In the genomic region with DNA sequence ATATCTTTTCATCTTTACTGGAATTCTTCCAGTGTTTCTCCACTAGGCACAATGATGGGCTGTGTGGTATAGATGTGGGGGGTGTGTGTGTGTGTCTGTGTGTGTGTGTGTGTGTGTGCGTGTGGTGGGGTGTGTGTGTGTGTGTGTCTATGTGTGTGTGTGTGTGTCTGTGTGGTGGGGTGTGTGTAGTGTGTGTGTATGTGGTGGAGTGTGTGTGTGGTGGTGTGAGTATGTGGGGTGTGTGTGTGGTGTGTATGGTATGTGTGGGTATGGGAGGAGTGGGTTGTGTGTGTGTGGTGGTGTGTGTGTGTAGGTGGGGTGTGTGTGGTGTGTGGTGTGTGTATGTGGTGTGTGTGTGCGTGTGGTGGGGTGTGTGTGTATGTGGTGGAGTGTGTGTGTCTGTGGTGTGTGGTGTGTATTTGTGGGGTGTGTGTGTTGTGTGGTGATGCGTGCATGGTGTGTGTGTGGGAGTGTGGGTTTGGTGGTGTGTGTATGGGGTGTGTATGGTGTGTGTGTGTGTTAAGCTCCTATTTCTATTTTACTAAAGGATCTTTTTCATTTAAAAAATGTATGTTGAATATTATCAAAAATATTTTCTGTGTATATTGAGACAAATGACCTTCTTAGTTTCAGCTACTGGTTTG, we compare ENCODE assay signal across 24 cellular contexts.
DNase-seq lines count a peak whose midpoint lies in the region; ATAC-seq, FAIRE-seq and TF ChIP-seq lines count a peak whose summit lies in the region.
"Had no signal": no experiment of that assay in that cellular context is flagged by ENCODE, and none has a peak within 500 bp of the region (broad histone marks: within the 10 kb centered on the region; RNA-seq: fewer than 3 reads in every experiment).

No MANE protein-coding gene starts in this region.

- H3K79me2 ChIP-seq in H9 (ENCODE audit: insufficient read depth, low read length), result no peaks in the 10 kb centered on the region

- H2BK15ac ChIP-seq in H9 (ENCODE audit: low read depth, low read length) (no peak overlapping the region), IMR-90 (ENCODE audit: low read depth, low read length) (no peak overlapping the region; the same call in 2 of the 3 replicates)

- no peaks in the 10 kb centered on the region for H3K36me3 Mint-ChIP-seq in H9 (ENCODE audit: insufficient read depth in 1 of 3, low read depth in 3 of 3)
- no peaks in the 10 kb centered on the region for H3K36me3 Mint-ChIP-seq in mesothelial cell of epicardium
- H3K36me3 Mint-ChIP-seq: activated naive CD4-positive, alpha-beta T cell treated with anti-CD3 and anti-CD28 coated beads, Interleukin-2, amount 10 ng/mL, durations not matched to agents 7 days and 5 days had no signal

- no peak overlapping the region for H3K27ac ChIP-seq in H9 (ENCODE audit: insufficient read length, low read depth, low read length)
- H3K27ac ChIP-seq in IMR-90 (ENCODE audit: insufficient read depth, low read length), result no peak overlapping the region
- H3K27ac ChIP-seq: breast epithelium, colonic mucosa had no signal

- H3K23ac ChIP-seq in H9 (ENCODE audit: insufficient read length, low read depth, low read length) (no peak overlapping the region), IMR-90 (ENCODE audit: low read depth, low read length) (no peak overlapping the region; the same call in 1 of the 2 replicates)

- TF ChIP-seq CTCF in H9 (conservative IDR thresholded peaks at IDR 0.05) (no peak), IMR-90 (conservative IDR thresholded peaks at IDR 0.05; ENCODE audit: low read depth, low read length) (no peak), mesothelial cell of epicardium (IDR thresholded peaks at IDR 0.05; ENCODE audit: unreplicated experiment) (no peak)

- H2BK5ac ChIP-seq in H9 (ENCODE audit: insufficient read length, low read length) (no peak overlapping the region), IMR-90 (ENCODE audit: low read depth, low read length, poor library complexity, severe bottlenecking) (peak overlapping the region; percentile 95)

- no peak overlapping the region for H3K4ac ChIP-seq in H9 (ENCODE audit: low read depth, low read length)
- peak overlapping the region; percentile 40; the same call in 1 of the 2 replicates for H3K4ac ChIP-seq in IMR-90 (ENCODE audit: low read depth, low read length)

- intact Hi-C loops in IMR-90 (cut with micrococcal nuclease), result no loop called here

- WGBS in H9 (ENCODE audit: extremely low coverage, insufficient read length, low lambda C conversion rate), result 100% methylated on average over 2 of the region's 3 CpGs
- no CpG with 5 or more reads among the region's 3 CpGs for WGBS in IMR-90 (ENCODE audit: extremely low coverage in 2 of 2, insufficient read length in 1 of 2), 2 experiments

- H3K4me3 Mint-ChIP-seq in H9, result no peak overlapping the region
- no peak overlapping the region for H3K4me3 Mint-ChIP-seq in mesothelial cell of epicardium
- H3K4me3 Mint-ChIP-seq: activated CD4-positive, alpha-beta T cell treated with anti-CD3 and anti-CD28 coated beads for 36 hours; activated naive CD4-positive, alpha-beta T cell treated with anti-CD3 and anti-CD28 coated beads, Interleukin-2, amount 10 ng/mL, durations not matched to agents 7 days and 5 days; effector memory CD8-positive, alpha-beta T cell had no signal

- TF ChIP-seq RAD21 in IMR-90 (IDR thresholded peaks at IDR 0.05; ENCODE audit: low read length), result no peak

- H3K4me2 ChIP-seq in H9 (ENCODE audit: insufficient read depth, insufficient read length, low read length), result no peak overlapping the region
- no peak overlapping the region for H3K4me2 ChIP-seq in IMR-90 (ENCODE audit: low read depth, low read length)

- H3K23me2 ChIP-seq in H9 (ENCODE audit: insufficient read length, low read depth, low read length, poor library complexity, severe bottlenecking), result no peaks in the 10 kb centered on the region

- H3K9me3 Mint-ChIP-seq in H9 (peaks cover 0 to 3% of the 10 kb centered on the region in 2 experiments; a peak in 1 of 5 replicates), mesothelial cell of epicardium (no peaks in the 10 kb centered on the region)
- H3K9me3 Mint-ChIP-seq: activated naive CD4-positive, alpha-beta T cell treated with anti-CD3 and anti-CD28 coated beads, Interleukin-2, amount 10 ng/mL, durations not matched to agents 7 days and 5 days; effector memory CD8-positive, alpha-beta T cell had no signal

- no peak overlapping the region for H3T11ph ChIP-seq in H9 (ENCODE audit: low read length)

- no peak overlapping the region for H2BK20ac ChIP-seq in H9 (ENCODE audit: low read depth, low read length, poor library complexity, severe bottlenecking)
- peak overlapping the region; percentile 58; the same call in 1 of the 2 replicates for H2BK20ac ChIP-seq in IMR-90 (ENCODE audit: low read depth, low read length)

- no TSS peak for BruUV-seq in IMR-90 (replicated peaks; lab: Mats Ljungman, UMichigan)

- DNase-seq in GM12891 (ENCODE audit: insufficient read length, low spot score) (no peak), H9 (no peak), IMR-90 (no peak), mesothelial cell of epicardium (ENCODE audit: low spot score in 2 of 2, unreplicated experiment in 2 of 2) (no peak), NCI-H1694 (lab: John Stamatoyannopoulos, UW) (no peak), NCI-H1105 (lab: John Stamatoyannopoulos, UW) (no peak)
- DNase-seq: activated CD4-positive, alpha-beta T cell treated with anti-CD3 and anti-CD28 coated beads for 36 hours; activated naive CD4-positive, alpha-beta T cell treated with anti-CD3 and anti-CD28 coated beads, Interleukin-2, amount 10 ng/mL, durations not matched to agents 7 days and 5 days; activated T-cell treated with anti-CD3 and anti-CD28 coated beads, Interleukin-2, amount 50 U/mL, for 48 hours; amniotic stem cell; C1 segment of cervical spinal cord; colonic mucosa; effector memory CD8-positive, alpha-beta T cell; foreskin melanocyte; KBM-7; mammary epithelial cell; NCI-H1436 treated with DMSO at 0.1 percent for 48 hours; NCI-H2171; NCI-H510A treated with DMSO at 0.1 percent for 48 hours; occipital lobe had no signal

- H4K5ac ChIP-seq in H9 (ENCODE audit: insufficient read length, low read depth, low read length) (no peak overlapping the region), IMR-90 (ENCODE audit: low read depth, low read length) (no peak overlapping the region)

- H3K27ac Mint-ChIP-seq in H9, result no peak overlapping the region
- H3K27ac Mint-ChIP-seq in mesothelial cell of epicardium, result peak overlapping the region; percentile 73
- H3K27ac Mint-ChIP-seq: activated CD4-positive, alpha-beta T cell treated with anti-CD3 and anti-CD28 coated beads for 36 hours; activated naive CD4-positive, alpha-beta T cell treated with anti-CD3 and anti-CD28 coated beads, Interleukin-2, amount 10 ng/mL, durations not matched to agents 7 days and 5 days had no signal

- CTCF ChIA-PET in IMR-90 (lab: Yijun Ruan, JAX), result interaction anchor here (0.6 kb wide), 1 partner anchor 1774 kb away, joined by 3 read pairs; no protein-coding TSS in a partner anchor

- no peak overlapping the region for H3K4me3 ChIP-seq in IMR-90 (ENCODE audit: insufficient read depth, low read depth, low read length)
- H3K4me3 ChIP-seq: breast epithelium, colonic mucosa had no signal

- H3K14ac ChIP-seq in H9 (ENCODE audit: insufficient read depth, low read length) (no peak overlapping the region), IMR-90 (replicated peaks; ENCODE audit: low read depth, low read length) (peak overlapping the region; percentile 19; the same call in 1 of the 2 replicates)

- no peak overlapping the region for H2AFZ ChIP-seq in H9 (ENCODE audit: low read length)
- H2AFZ ChIP-seq in IMR-90 (replicated peaks; ENCODE audit: low read length, poor library complexity), result peak overlapping the region; percentile 59

- H3K27me3 ChIP-seq in H9 (ENCODE audit: insufficient read depth, low read length) (no peaks in the 10 kb centered on the region), IMR-90 (ENCODE audit: control insufficient read depth, insufficient read depth, low read length) (no peaks in the 10 kb centered on the region)
- H3K27me3 ChIP-seq: breast epithelium, colonic mucosa had no signal

- dilution Hi-C loops in IMR-90 (cut with HindIII; ENCODE audit: low sequenced_read_pairs, unreplicated experiment), result no loop called here

- peak overlapping the region; percentile 88 for H3K18ac ChIP-seq in H9 (ENCODE audit: insufficient read length, low read depth, low read length)
- no peak overlapping the region for H3K18ac ChIP-seq in IMR-90 (ENCODE audit: low read depth, low read length)

- POLR2A ChIA-PET in IMR-90 (lab: Charles Lee; ENCODE audit: unreplicated experiment), result no interaction called here

- H3K4me1 ChIP-seq in H9 (ENCODE audit: insufficient read depth, low read length) (no peaks in the 10 kb centered on the region), IMR-90 (ENCODE audit: control insufficient read depth, insufficient read depth, low read length) (no peaks in the 10 kb centered on the region)
- H3K4me1 ChIP-seq: breast epithelium, colonic mucosa had no signal

- peak overlapping the region; percentile 2 for H4K8ac ChIP-seq in H9 (replicated peaks; ENCODE audit: insufficient read length, low read depth, low read length)
- H4K8ac ChIP-seq in IMR-90 (ENCODE audit: low read depth in 2 of 2, low read length in 2 of 2), result no peak overlapping the region

- no peak overlapping the region for H2AK5ac ChIP-seq in H9 (ENCODE audit: insufficient read length, low read length)
- peak overlapping the region; percentile 85; the same call in 1 of the 2 replicates for H2AK5ac ChIP-seq in IMR-90 (ENCODE audit: low read depth, low read length)

- no peaks in the 10 kb centered on the region for H3K27me3 Mint-ChIP-seq in H9 (ENCODE audit: low read depth)
- no peaks in the 10 kb centered on the region for H3K27me3 Mint-ChIP-seq in mesothelial cell of epicardium (ENCODE audit: low read depth)

- no peaks in the 10 kb centered on the region for H3K4me1 Mint-ChIP-seq in H9
- H3K4me1 Mint-ChIP-seq in mesothelial cell of epicardium, result peaks cover 22% of the 10 kb centered on the region
- H3K4me1 Mint-ChIP-seq: activated CD4-positive, alpha-beta T cell treated with anti-CD3 and anti-CD28 coated beads for 36 hours had no signal

- H3K56ac ChIP-seq in H9 (ENCODE audit: insufficient read length, low read depth, low read length) (no peak overlapping the region), IMR-90 (ENCODE audit: extremely low read depth, insufficient read depth, low read length) (no peak overlapping the region)

- TF ChIP-seq POLR2A in GM12891 (IDR thresholded peaks at IDR 0.05; ENCODE audit: low read depth, low read length) (no peak), IMR-90 (IDR thresholded peaks at IDR 0.05; ENCODE audit: low read depth, low read length) (no peak)

- H3K36me3 ChIP-seq in IMR-90 (ENCODE audit: control insufficient read depth, insufficient read depth, low read length), result no peaks in the 10 kb centered on the region
- H3K36me3 ChIP-seq: breast epithelium, colonic mucosa had no signal

- ATAC-seq in IMR-90 (ENCODE audit: low read depth) (no peak), HG02840 (IDR thresholded peaks at IDR 0.05; ENCODE audit: low FRiP score, unreplicated experiment) (no peak)
- ATAC-seq: effector memory CD8-positive, alpha-beta T cell; Panc1 had no signal

- no peaks in the 10 kb centered on the region for H3K79me1 ChIP-seq in H9 (ENCODE audit: insufficient read depth, low read depth, low read length, poor library complexity, severe bottlenecking)
- peaks cover 0 to 5% of the 10 kb centered on the region in 2 experiments; a peak in 1 of 4 replicates for H3K79me1 ChIP-seq in IMR-90 (ENCODE audit: low read depth in 1 of 2, low read length in 2 of 2)

- no peak overlapping the region for H2BK120ac ChIP-seq in H9 (ENCODE audit: low read depth, low read length, poor library complexity, severe bottlenecking)
- no peak overlapping the region for H2BK120ac ChIP-seq in IMR-90 (ENCODE audit: low read depth, low read length)

- no peak overlapping the region for H3K9ac ChIP-seq in H9 (ENCODE audit: extremely low read depth, insufficient read length, low read length)
- H3K9ac ChIP-seq in IMR-90 (ENCODE audit: low read depth, low read length), result no peak overlapping the region

- FAIRE-seq in GM12891 (lab: Jason Lieb, UNC), result peak; percentile 87
- FAIRE-seq: H54 had no signal

- peaks cover 5% of the 10 kb centered on the region for H3K9me1 ChIP-seq in IMR-90 (ENCODE audit: insufficient read depth, low read length)

- H4K20me1 ChIP-seq in H9 (ENCODE audit: control insufficient read depth, insufficient read depth, insufficient read length) (no peaks in the 10 kb centered on the region), IMR-90 (ENCODE audit: insufficient read depth, low read length) (no peaks in the 10 kb centered on the region)

- H3K9me3 ChIP-seq in H9 (ENCODE audit: control insufficient read depth, low read depth, low read length) (no peaks in the 10 kb centered on the region), IMR-90 (ENCODE audit: control insufficient read depth, insufficient read depth, low read length) (no peaks in the 10 kb centered on the region)
- H3K9me3 ChIP-seq: breast epithelium, colonic mucosa had no signal

- peak overlapping the region; percentile 34 for H2AK9ac ChIP-seq in IMR-90 (replicated peaks; ENCODE audit: low read depth, low read length, poor library complexity)

- H2BK12ac ChIP-seq in H9 (ENCODE audit: insufficient read length, low read depth, low read length), result no peak overlapping the region

- in situ Hi-C loops in IMR-90 (cut with MboI; ENCODE audit: low sequenced_read_pairs), result no loop called here

- H4K91ac ChIP-seq in H9 (ENCODE audit: insufficient read length, low read depth, low read length) (no peak overlapping the region), IMR-90 (ENCODE audit: insufficient read depth, low read depth, low read length) (no peak overlapping the region)
